Comparison of ENCODE assay signal across 8 cellular contexts in genomic region chr1:20787100-20787774, GRCh38. TPM values are rescaled to one million over a fixed set of nuclear protein-coding genes. Genes with fewer than 3 reads are reported as not detected.
DNase-seq lines count a peak whose midpoint lies in the region; ATAC-seq and TF ChIP-seq lines count a peak whose summit lies in the region.

HP1BP3 (minus strand) TSS chr1:20787307; CDS start chr1:20780440, 6,867 bp downstream.

- H3K4me3 ChIP-seq in right cardiac atrium (ENCODE audit: low read length) (peak within 1 kb of the TSS; percentile 98), rectal smooth muscle tissue (ENCODE audit: low read length) (peak within 1 kb of the TSS; percentile 84), uterus (peak within 1 kb of the TSS; percentile 75 to 98)

- peak; percentile 61 for ATAC-seq in HG02678 (IDR thresholded peaks at IDR 0.05; ENCODE audit: unreplicated experiment)
- peak; percentile 69 to 87 for ATAC-seq in right cardiac atrium

- peak; percentile 88 for DNase-seq in GM13977 (ENCODE audit: low spot score)
- peak; percentile 51 for DNase-seq in NCI-H128 (lab: John Stamatoyannopoulos, UW; ENCODE audit: unreplicated experiment)
- peak in 56 of 58 donors; percentile 5 to 84 (median 72) for DNase-seq in anterior cingulate cortex (lab: John Stamatoyannopoulos, UW)
- DNase-seq in right cardiac atrium = peak; percentile 80 to 94 (median 94)
- DNase-seq in uterus = peak; percentile 70 to 83

- no peaks in the 10 kb centered on the region for H3K27me3 ChIP-seq in right cardiac atrium (ENCODE audit: control insufficient read depth, insufficient read depth)
- no peaks in the 10 kb centered on the region for H3K27me3 ChIP-seq in rectal smooth muscle tissue (ENCODE audit: control insufficient read depth, insufficient read depth, low read length)
- H3K27me3 ChIP-seq in uterus = no peaks in the 10 kb centered on the region

- in situ Hi-C loops in GM13977 (cut with MboI; ENCODE audit: low pct_unique_long_range_greater_than_20kb, low sequenced_read_pairs, unreplicated experiment) = no loop called here

- H3K36me3 ChIP-seq in rectal smooth muscle tissue (ENCODE audit: control insufficient read depth, insufficient read depth, low read length) (no peaks in the 10 kb centered on the region), uterus (no peaks in the 10 kb centered on the region)

- under 1% methylated on average over 90 of the region's 90 CpGs for WGBS in right cardiac atrium

- intact Hi-C loops in T-helper 2 cell treated with Interferon-gamma antibody and Interleukin-4, amounts not matched to agents 100 ng/mL and 5 ng/mL, for 36 hours (cut with micrococcal nuclease) = loop anchor here (2.0 to 5.0 kb wide), 3 partner anchors 54 to 410 kb away; partner anchors contain the start of genes EIF4G3 and SH2D5
- intact Hi-C loops in right cardiac atrium (cut with DNase I) (no loop called here), uterus (cut with DNase I; ENCODE audit: low total_unique reads) (no loop called here)

- H3K4me1 ChIP-seq in right cardiac atrium (ENCODE audit: control insufficient read depth, insufficient read depth, low read length) (no peaks in the 10 kb centered on the region), rectal smooth muscle tissue (ENCODE audit: control insufficient read depth, insufficient read depth, low read length) (peaks cover 10% of the 10 kb centered on the region), uterus (no peaks in the 10 kb centered on the region)

- H3K9me3 ChIP-seq in right cardiac atrium (ENCODE audit: control insufficient read depth, low read length) (no peaks in the 10 kb centered on the region), uterus (no peaks in the 10 kb centered on the region)

- peak in 1 of 2 donors; percentile 82 for TF ChIP-seq POLR2A in uterus (IDR thresholded peaks at IDR 0.05)

- H3K9ac ChIP-seq in rectal smooth muscle tissue (ENCODE audit: low read length) = peak within 1 kb of the TSS; percentile 81

- H3K27ac ChIP-seq in right cardiac atrium (ENCODE audit: low read length) = peak within 1 kb of the TSS; percentile 100
- H3K27ac ChIP-seq in rectal smooth muscle tissue (ENCODE audit: low read depth, low read length) = peak within 1 kb of the TSS; percentile 96
- H3K27ac ChIP-seq in uterus = peak within 1 kb of the TSS; percentile 99

- TF ChIP-seq CTCF in GM13977 (IDR thresholded peaks at IDR 0.05; ENCODE audit: extremely low read depth, insufficient read depth, missing control alignments) = no peak
- TF ChIP-seq CTCF in uterus (IDR thresholded peaks at IDR 0.05) = peak in 1 of 4 experiments; percentile 2

RNA-seq across cellular contexts. Expression of gene HP1BP3, which starts in this region (rescaled TPM):
- 307 and 309 TPM in 2 replicates for total RNA-seq in T-helper 2 cell treated with Interferon-gamma antibody and Interleukin-4, amounts not matched to agents 100 ng/mL and 5 ng/mL, for 36 hours
- total RNA-seq in right cardiac atrium (100 to 1,000 TPM; 134 to 147 (median 141) TPM), uterus (100 to 1,000 TPM; 108 to 342 (median 206) TPM)
- polyA plus RNA-seq in right cardiac atrium = 58.1 TPM

Comparison
In these comparisons a context has a peak if more than half of its experiments do, and no peak if none do; other contexts are left out.
1. Peak in every context shown above with its lines: DNase-seq, ATAC-seq, H3K4me3 ChIP-seq and H3K27ac ChIP-seq.